8 cellular contexts compared by ENCODE assay signal in the genomic region with DNA sequence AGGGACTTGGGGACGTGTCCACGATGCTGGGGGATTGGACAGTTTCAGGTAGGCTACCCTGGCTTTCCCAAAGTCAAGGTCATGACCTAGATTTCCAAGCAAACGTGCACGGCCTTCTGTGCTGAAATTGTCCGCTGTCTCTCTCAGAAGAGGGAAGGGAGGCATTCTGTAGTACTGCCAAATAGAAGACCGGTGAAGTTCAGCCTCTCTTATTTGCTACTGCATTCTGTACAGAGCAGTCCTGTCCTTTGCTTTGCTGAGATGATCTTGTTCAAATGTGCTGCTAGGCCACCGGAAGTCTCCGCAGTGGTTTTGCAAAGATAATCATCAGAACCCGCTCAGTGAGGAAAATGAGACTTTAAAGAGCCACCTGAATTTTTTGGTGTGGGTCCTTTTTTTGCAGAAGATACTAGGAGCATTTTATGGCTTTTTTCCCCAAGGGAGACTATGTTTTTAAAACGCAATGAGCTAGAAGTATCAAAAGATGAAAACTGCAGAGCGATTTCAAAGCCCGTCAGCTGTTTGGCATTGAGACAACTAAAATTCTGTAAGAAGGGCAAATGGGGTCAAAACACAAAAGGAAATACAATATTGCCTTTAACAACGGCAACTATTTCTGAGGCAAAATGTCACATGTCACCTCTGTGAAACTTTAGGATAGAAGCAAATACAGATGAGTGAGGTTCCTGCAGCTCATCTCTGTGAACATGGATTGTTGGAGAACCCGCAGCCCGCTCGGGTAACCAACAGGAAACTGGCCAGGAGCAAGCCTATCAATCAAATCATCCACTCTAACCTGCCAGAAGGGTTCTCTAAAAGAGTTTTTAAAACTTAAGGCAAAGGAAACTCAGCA. TPM values are rescaled to one million over a fixed set of nuclear protein-coding genes. Genes with fewer than 3 reads are reported as not detected.
DNase-seq lines count a peak whose midpoint lies in the region; ATAC-seq and TF ChIP-seq lines count a peak whose summit lies in the region.

No MANE protein-coding gene starts in this region.

- TF ChIP-seq CTCF in CD8-positive, alpha-beta T cell (IDR thresholded peaks at IDR 0.05) = no peak
- TF ChIP-seq CTCF in brain (conservative IDR thresholded peaks at IDR 0.05) = no peak
- no peak for TF ChIP-seq CTCF in parathyroid adenoma (IDR thresholded peaks at IDR 0.05)
- no peak for TF ChIP-seq CTCF in GM10248 (IDR thresholded peaks at IDR 0.05; ENCODE audit: control extremely low read depth, extremely low read depth, low read depth, missing control alignments)

- peaks cover 40% of the 10 kb centered on the region for H3K4me1 ChIP-seq in CD8-positive, alpha-beta T cell (ENCODE audit: insufficient read depth, low read length)
- H3K4me1 ChIP-seq in parathyroid adenoma = peaks cover 19% of the 10 kb centered on the region

- H3K27me3 Mint-ChIP-seq in CD8-positive, alpha-beta T cell (ENCODE audit: low read depth) = no peaks in the 10 kb centered on the region
- H3K27me3 Mint-ChIP-seq in T-cell = no peaks in the 10 kb centered on the region
- H3K27me3 Mint-ChIP-seq in brain = peaks cover 4% of the 10 kb centered on the region

- peaks cover 64% of the 10 kb centered on the region for H3K4me1 Mint-ChIP-seq in CD8-positive, alpha-beta T cell (ENCODE audit: low read depth)
- H3K4me1 Mint-ChIP-seq in T-cell (peaks cover 66 to 76% (median 70%) of the 10 kb centered on the region in 3 donors), brain (peaks cover 44% of the 10 kb centered on the region)

- no peaks in the 10 kb centered on the region for H3K9me3 ChIP-seq in CD8-positive, alpha-beta T cell (ENCODE audit: low read length)
- H3K9me3 ChIP-seq in parathyroid adenoma (ENCODE audit: control insufficient read depth, low read length) = no peaks in the 10 kb centered on the region

- no peaks in the 10 kb centered on the region for H3K36me3 ChIP-seq in CD8-positive, alpha-beta T cell (ENCODE audit: insufficient read depth, low read length)
- no peaks in the 10 kb centered on the region for H3K36me3 ChIP-seq in parathyroid adenoma (ENCODE audit: control insufficient read depth, insufficient read depth, low read length)

- peak overlapping the region; percentile 93 for H3K27ac Mint-ChIP-seq in CD8-positive, alpha-beta T cell
- H3K27ac Mint-ChIP-seq in T-cell (peak overlapping the region; percentile 88 to 93), brain (peak overlapping the region in 2 of 5 experiments; percentile 83 to 88)

- H3K79me2 ChIP-seq in parathyroid adenoma = peaks cover 12% of the 10 kb centered on the region

- peak; percentile 16 to 74 (median 49) for DNase-seq in CD8-positive, alpha-beta T cell
- DNase-seq in T-cell (peak; percentile 27 to 71 (median 48)), GM10248 (ENCODE audit: extremely low spot score) (no peak), DMS153 treated with DMSO at 0.1 percent for 48 hours (lab: John Stamatoyannopoulos, UW; ENCODE audit: unreplicated experiment) (no peak)

- no peaks in the 10 kb centered on the region for H3K9me3 Mint-ChIP-seq in CD8-positive, alpha-beta T cell
- no peaks in the 10 kb centered on the region for H3K9me3 Mint-ChIP-seq in T-cell
- no peaks in the 10 kb centered on the region for H3K9me3 Mint-ChIP-seq in brain

- no peaks in the 10 kb centered on the region for H3K27me3 ChIP-seq in CD8-positive, alpha-beta T cell (ENCODE audit: insufficient read depth, low read length)
- H3K27me3 ChIP-seq in parathyroid adenoma (ENCODE audit: control insufficient read depth, insufficient read depth, low read length) = no peaks in the 10 kb centered on the region

- CTCF ChIA-PET in CD8-positive, alpha-beta T cell (lab: Charles Lee) = interaction anchor here (0.9 to 4.3 kb wide), 6 partner anchors 11 to 50 kb away, joined by 3 to 21 read pairs (median 4); no protein-coding TSS in a partner anchor
- CTCF ChIA-PET in T-cell (lab: Charles Lee) (interaction anchor here (0.5 to 1.0 kb wide), 2 partner anchors 16 to 211 kb away, joined by 3 to 5 read pairs; a partner anchor contains a TSS), GM10248 (lab: Yijun Ruan, JAX) (interaction anchor here (1.4 to 4.1 kb wide), 4 partner anchors 8 to 66 kb away, joined by 5 to 23 read pairs (median 10); no protein-coding TSS in a partner anchor)

- H3K36me3 Mint-ChIP-seq in CD8-positive, alpha-beta T cell = peaks cover 5% of the 10 kb centered on the region
- H3K36me3 Mint-ChIP-seq in T-cell = no peaks in the 10 kb centered on the region
- H3K36me3 Mint-ChIP-seq in brain = no peaks in the 10 kb centered on the region

- peak overlapping the region; percentile 69 for H2AFZ ChIP-seq in parathyroid adenoma

- H3K4me3 Mint-ChIP-seq in CD8-positive, alpha-beta T cell = peak overlapping the region; percentile 83
- H3K4me3 Mint-ChIP-seq in T-cell (peak overlapping the region; percentile 80 to 93 (median 81)), brain (peak overlapping the region; percentile 73 to 87 (median 79))

- no peak overlapping the region for H3K9ac ChIP-seq in parathyroid adenoma

- POLR2A ChIA-PET in CD8-positive, alpha-beta T cell (lab: Charles Lee) = interaction anchor here (0.5 to 5.2 kb wide), 10 partner anchors 12 to 1867 kb away, joined by 3 to 29 read pairs (median 4); a partner anchor contains a TSS
- POLR2A ChIA-PET in T-cell (lab: Charles Lee) = interaction anchor here in 1 of 2 donors (0.6 kb wide), 1 partner anchor 1355 kb away, joined by 3 read pairs; no protein-coding TSS in a partner anchor
- POLR2A ChIA-PET in GM10248 (lab: Yijun Ruan, JAX) = interaction anchor here (0.5 kb wide), 1 partner anchor 65 kb away, joined by 3 read pairs; no protein-coding TSS in a partner anchor

- H3K4me3 ChIP-seq in CD8-positive, alpha-beta T cell (ENCODE audit: low read depth, low read length) = peak overlapping the region; percentile 42
- peak overlapping the region; percentile 52 for H3K4me3 ChIP-seq in parathyroid adenoma (ENCODE audit: low read depth, low read length)

- H3K4me2 ChIP-seq in parathyroid adenoma (ENCODE audit: low read length) = peak overlapping the region; percentile 80

- intact Hi-C loops in CD8-positive, alpha-beta T cell (cut with DNase I, micrococcal nuclease) = loop anchor here (1.0 to 10.0 kb wide), 16 partner anchors 15 to 1867 kb away; a partner anchor contains a TSS

- H3K27ac ChIP-seq in CD8-positive, alpha-beta T cell (ENCODE audit: low read depth, low read length) = peak overlapping the region; percentile 48
- H3K27ac ChIP-seq in parathyroid adenoma = peak overlapping the region; percentile 84

- ATAC-seq in CD8-positive, alpha-beta T cell = peak; percentile 8
- ATAC-seq in T-cell (replicated peaks in 1 of 4) (peak; percentile 4 to 34 (median 30)), GM21737 (IDR thresholded peaks at IDR 0.05; ENCODE audit: unreplicated experiment) (no peak), HG02678 (IDR thresholded peaks at IDR 0.05; ENCODE audit: unreplicated experiment) (no peak)

RNA-seq across cellular contexts. Expression of a gene that starts 1.3 kb away (rescaled TPM):
- total RNA-seq in CD8-positive, alpha-beta T cell = 10 to 100 TPM; 22.3 to 25.4 TPM
- 10 to 100 TPM; 35.5 to 80.4 (median 40.8) TPM for total RNA-seq in T-cell
- 13.4 TPM for polyA plus RNA-seq in brain (ENCODE audit: insufficient read depth, low read depth, low replicate concordance)

Comparison
In these comparisons a context has a peak if more than half of its experiments do, and no peak if none do; other contexts are left out.
1. ATAC-seq: peak in CD8-positive, alpha-beta T cell (single experiment) and T-cell (4 of 4); none in GM21737 (single experiment) and HG02678 (single experiment).
2. DNase-seq: peak in CD8-positive, alpha-beta T cell (7 of 7) and T-cell (34 of 34); none in GM10248 (single experiment) and DMS153 treated with DMSO at 0.1 percent for 48 hours (single experiment).
3. Peak in every context shown above with its lines, with median percentiles within 50 percentile points of each other: H3K4me3 Mint-ChIP-seq.